In genomic region chr18:48325115-48325670, GRCh38 we compare ENCODE assay signal across 22 cellular contexts.
"Had no signal": no experiment of that assay in that cellular context is flagged by ENCODE, and none has a peak within 500 bp of the region (broad histone marks: within the 10 kb centered on the region; RNA-seq: fewer than 3 reads in every experiment).

No MANE protein-coding gene starts in this region.

- H3K36me3 Mint-ChIP-seq: activated naive CD4-positive, alpha-beta T cell treated with anti-CD3 and anti-CD28 coated beads, Interleukin-2, amount 50 U/mL, for 72 hours; natural killer cell treated with Interleukin-12 subunit alpha and Interleukin-12 subunit beta and Interleukin-15 and Interleukin-18, amount 100 ng/mL, for 72 hours; T-cell had no signal

- H3K36me3 ChIP-seq: ascending aorta, esophagus squamous epithelium, gastroesophageal sphincter, ovary, WERI-Rb-1 had no signal

- H3K4me3 Mint-ChIP-seq: activated CD8-positive, alpha-beta T cell treated with anti-CD3 and anti-CD28 coated beads, Interleukin-2, amount 10 ng/mL, durations not matched to agents 7 days and 5 days; central memory CD8-positive, alpha-beta T cell; effector memory CD8-positive, alpha-beta T cell; natural killer cell treated with Interleukin-12 subunit alpha and Interleukin-12 subunit beta and Interleukin-15 and Interleukin-18, amount 100 ng/mL, for 72 hours; T-cell had no signal

- H3K27me3 ChIP-seq: ascending aorta, dorsolateral prefrontal cortex, esophagus squamous epithelium, gastroesophageal sphincter, ovary had no signal

- H3K27ac Mint-ChIP-seq: activated CD8-positive, alpha-beta T cell treated with anti-CD3 and anti-CD28 coated beads, Interleukin-2, amount 10 ng/mL, durations not matched to agents 7 days and 5 days; activated naive CD4-positive, alpha-beta T cell treated with anti-CD3 and anti-CD28 coated beads, Interleukin-2, amount 50 U/mL, for 72 hours; natural killer cell treated with Interleukin-12 subunit alpha and Interleukin-12 subunit beta and Interleukin-15 and Interleukin-18, amount 100 ng/mL, for 72 hours; T-cell had no signal

- H3K27ac ChIP-seq: ascending aorta, dorsolateral prefrontal cortex, gastroesophageal sphincter, ovary, WERI-Rb-1 had no signal

- H3K4me3 ChIP-seq: ascending aorta, dorsolateral prefrontal cortex, esophagus squamous epithelium, gastroesophageal sphincter, ovary had no signal

- H3K9me3 ChIP-seq: ascending aorta, esophagus squamous epithelium, gastroesophageal sphincter, ovary had no signal

- H3K9me3 Mint-ChIP-seq: activated naive CD4-positive, alpha-beta T cell treated with anti-CD3 and anti-CD28 coated beads, Interleukin-2, amount 50 U/mL, for 72 hours; central memory CD8-positive, alpha-beta T cell; effector memory CD8-positive, alpha-beta T cell; natural killer cell treated with Interleukin-12 subunit alpha and Interleukin-12 subunit beta and Interleukin-15 and Interleukin-18, amount 100 ng/mL, for 72 hours; T-cell had no signal

- DNase-seq: activated CD4-positive, alpha-beta T cell treated with anti-CD3 and anti-CD28 coated beads for 1 hour; activated CD4-positive, alpha-beta T cell treated with anti-CD3 and anti-CD28 coated beads, Interleukin-2, amount 50 U/mL, for 1 hour; activated CD8-positive, alpha-beta T cell treated with anti-CD3 and anti-CD28 coated beads, Interleukin-2, amount 10 ng/mL, durations not matched to agents 7 days and 5 days; activated T-cell treated with anti-CD3 and anti-CD28 coated beads, Interleukin-2, amount 50 U/mL, for 1 hour; dorsolateral prefrontal cortex; effector memory CD8-positive, alpha-beta T cell; esophagus squamous epithelium; head of caudate nucleus; hypothalamus; left ventricle myocardium superior; midbrain; ovary; right cardiac atrium; stimulated activated CD4-positive, alpha-beta T cell treated with anti-CD3 and anti-CD28 coated beads, Interleukin-4, amount 100 ng/mL, for 24 hours; stimulated activated naive CD8-positive, alpha-beta T cell treated with anti-CD3 and anti-CD28 coated beads, Interleukin-15, Interleukin-2, amounts not matched to agents 100 U/mL and 50 U/mL, for 24 hours; T-cell; WERI-Rb-1 had no signal

- H3K4me1 Mint-ChIP-seq: central memory CD8-positive, alpha-beta T cell; T-cell had no signal
